In the genomic region with DNA sequence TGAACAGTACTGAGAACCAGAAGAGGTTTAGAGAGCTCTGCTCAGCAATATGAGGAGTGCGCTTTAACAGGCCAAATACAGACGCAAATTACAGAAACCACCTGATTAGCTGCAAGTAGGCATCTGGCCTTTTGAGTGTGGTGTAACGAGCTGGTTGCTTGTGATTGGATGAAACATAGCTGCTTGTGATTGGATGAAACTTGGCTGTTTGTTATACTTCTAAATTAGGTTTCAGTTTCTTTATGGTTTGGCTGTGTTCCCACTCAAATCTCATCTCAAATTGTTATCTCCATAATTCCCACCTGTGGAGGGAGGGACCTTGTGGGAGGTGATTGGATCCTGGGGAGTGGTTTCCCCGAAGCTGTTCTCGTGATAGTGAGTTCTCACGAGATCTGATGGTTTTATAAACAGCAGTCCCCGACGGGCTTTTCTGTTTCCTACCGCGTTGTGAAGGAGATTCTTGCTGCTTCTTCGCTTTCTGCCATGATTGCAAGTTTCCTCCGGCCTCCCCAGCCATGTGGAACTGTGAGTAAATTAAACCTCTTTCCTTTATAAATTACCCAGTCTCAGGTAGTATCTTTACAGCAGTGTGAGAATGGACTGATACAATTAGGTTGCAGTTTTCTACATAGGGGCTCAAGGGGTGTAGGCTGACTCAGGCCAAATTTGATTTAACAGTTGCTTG, we compare ENCODE assay signal across 1 cellular context.
TF ChIP-seq lines count a peak whose summit lies in the region.

No MANE protein-coding gene starts in this region.

TF ChIP-seq in H1, 55 proteins besides CTCF, POLR2A, EP300 and RAD21 (continued from another document):
- TF ChIP-seq SIRT6 (IDR thresholded peaks at IDR 0.05; ENCODE audit: low read length) (no peak), MAFK (IDR thresholded peaks at IDR 0.05; ENCODE audit: low read depth, low read length) (no peak), CHD7 (IDR thresholded peaks at IDR 0.05; ENCODE audit: insufficient replicate concordance, low read length) (no peak), BACH1 (IDR thresholded peaks at IDR 0.05; ENCODE audit: low read length) (no peak), NRF1 (IDR thresholded peaks at IDR 0.05; ENCODE audit: low read depth, low read length) (no peak), BRCA1 (IDR thresholded peaks at IDR 0.05; ENCODE audit: low read depth, low read length) (no peak), HDAC6 (IDR thresholded peaks at IDR 0.05; ENCODE audit: low read depth, low read length) (no peak), CBX5 (IDR thresholded peaks at IDR 0.05; ENCODE audit: low read depth, low read length) (no peak), RFX5 (IDR thresholded peaks at IDR 0.05; ENCODE audit: borderline replicate concordance, low read depth, low read length) (no peak), YY1 (IDR thresholded peaks at IDR 0.05; ENCODE audit: low read depth, low read length) (no peak), KDM1A (IDR thresholded peaks at IDR 0.05; ENCODE audit: borderline replicate concordance, low read length) (no peak), PHF8 (conservative IDR thresholded peaks at IDR 0.05; ENCODE audit: low read depth, low read length) (no peak), SAP30 (IDR thresholded peaks at IDR 0.05; ENCODE audit: insufficient read depth, insufficient replicate concordance, low read length) (no peak), CBX8 (IDR thresholded peaks at IDR 0.05; ENCODE audit: borderline replicate concordance, low read depth, low read length) (no peak)
